In the genomic region with DNA sequence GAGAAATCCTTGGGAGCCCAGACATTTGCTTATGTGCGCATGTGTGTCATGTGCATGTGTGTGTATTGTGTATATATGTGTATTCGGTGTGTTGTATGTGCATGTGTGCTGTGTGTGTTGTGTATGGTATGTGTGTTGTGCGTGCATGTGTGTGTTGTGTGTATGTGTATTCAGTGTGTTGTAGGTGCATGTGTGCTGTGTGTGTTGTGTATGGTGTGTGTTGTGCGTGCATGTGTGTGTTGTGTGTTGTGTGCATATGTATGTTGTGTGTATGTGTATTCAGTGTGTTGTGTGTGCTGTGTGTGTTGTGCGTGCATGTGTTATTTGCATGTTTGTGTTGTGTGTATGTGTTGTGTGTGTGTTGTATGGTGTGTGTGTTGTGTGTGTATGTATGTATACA, we compare ENCODE assay signal across 27 cellular contexts.
"Had no signal": no experiment of that assay in that cellular context is flagged by ENCODE, and none has a peak within 500 bp of the region (broad histone marks: within the 10 kb centered on the region; RNA-seq: fewer than 3 reads in every experiment).

No MANE protein-coding gene starts in this region.

- H3K27me3 Mint-ChIP-seq: activated naive CD8-positive, alpha-beta T cell treated with anti-CD3 and anti-CD28 coated beads, Interleukin-2, amount 10 ng/mL, durations not matched to agents 7 days and 5 days; stimulated activated naive CD8-positive, alpha-beta T cell treated with anti-CD3 and anti-CD28 coated beads, Interleukin-15, amount 100 ng/mL, for 72 hours had no signal

- H3K27ac Mint-ChIP-seq: activated CD4-positive, alpha-beta memory T cell treated with anti-CD3 and anti-CD28 coated beads for 36 hours; activated CD8-positive, alpha-beta memory T cell treated with anti-CD3 and anti-CD28 coated beads, Interleukin-2, amount 10 ng/mL, durations not matched to agents 7 days and 5 days; activated naive CD8-positive, alpha-beta T cell treated with anti-CD3 and anti-CD28 coated beads, Interleukin-2, amount 10 ng/mL, durations not matched to agents 7 days and 5 days; nephron progenitor cell had no signal

- H3K27me3 ChIP-seq: brain microvascular endothelial cell, gastroesophageal sphincter, heart left ventricle, suprapubic skin, transverse colon had no signal

- FAIRE-seq: endometrium, kidney, small intestine, TTC549 had no signal

- H3K4me1 ChIP-seq: prostate gland had no signal

- H3K27ac ChIP-seq: brain microvascular endothelial cell, coronary artery, gastroesophageal sphincter, prostate gland, suprapubic skin, transverse colon had no signal

- H3K9me3 Mint-ChIP-seq: activated CD4-positive, alpha-beta memory T cell treated with anti-CD3 and anti-CD28 coated beads for 36 hours; activated naive CD8-positive, alpha-beta T cell treated with anti-CD3 and anti-CD28 coated beads, Interleukin-2, amount 10 ng/mL, durations not matched to agents 7 days and 5 days; central memory CD8-positive, alpha-beta T cell; nephron progenitor cell; stimulated activated naive CD8-positive, alpha-beta T cell treated with anti-CD3 and anti-CD28 coated beads, Interleukin-15, amount 100 ng/mL, for 72 hours had no signal

- H3K4me1 Mint-ChIP-seq: activated CD8-positive, alpha-beta memory T cell treated with anti-CD3 and anti-CD28 coated beads, Interleukin-2, amount 10 ng/mL, durations not matched to agents 7 days and 5 days; activated naive CD8-positive, alpha-beta T cell treated with anti-CD3 and anti-CD28 coated beads, Interleukin-2, amount 10 ng/mL, durations not matched to agents 7 days and 5 days; central memory CD8-positive, alpha-beta T cell; stimulated activated naive CD8-positive, alpha-beta T cell treated with anti-CD3 and anti-CD28 coated beads, Interleukin-15, amount 100 ng/mL, for 72 hours had no signal

- H3K9me3 ChIP-seq: gastroesophageal sphincter, heart left ventricle, prostate gland, suprapubic skin, transverse colon had no signal

- H3K4me3 Mint-ChIP-seq: activated CD4-positive, alpha-beta memory T cell treated with anti-CD3 and anti-CD28 coated beads for 36 hours; activated CD8-positive, alpha-beta memory T cell treated with anti-CD3 and anti-CD28 coated beads, Interleukin-2, amount 10 ng/mL, durations not matched to agents 7 days and 5 days; activated naive CD8-positive, alpha-beta T cell treated with anti-CD3 and anti-CD28 coated beads, Interleukin-2, amount 10 ng/mL, durations not matched to agents 7 days and 5 days; central memory CD8-positive, alpha-beta T cell; nephron progenitor cell; stimulated activated naive CD8-positive, alpha-beta T cell treated with anti-CD3 and anti-CD28 coated beads, Interleukin-15, amount 100 ng/mL, for 72 hours had no signal

- H3K36me3 ChIP-seq: brain microvascular endothelial cell, gastroesophageal sphincter, heart left ventricle, prostate gland, suprapubic skin, transverse colon had no signal

- H3K4me3 ChIP-seq: coronary artery, gastroesophageal sphincter, heart left ventricle, lung, prostate gland, suprapubic skin, transverse colon had no signal

- DNase-seq: activated CD4-positive, alpha-beta memory T cell treated with anti-CD3 and anti-CD28 coated beads for 36 hours; activated CD4-positive, alpha-beta T cell treated with anti-CD3 and anti-CD28 coated beads for 4 hours; activated CD8-positive, alpha-beta memory T cell treated with anti-CD3 and anti-CD28 coated beads, Interleukin-2, amount 10 ng/mL, durations not matched to agents 7 days and 5 days; activated naive CD4-positive, alpha-beta T cell treated with Interleukin-2 at 50 U/mL for 16 hours; activated naive CD8-positive, alpha-beta T cell treated with anti-CD3 and anti-CD28 coated beads, Interleukin-2, amount 10 ng/mL, durations not matched to agents 7 days and 5 days; anterior cingulate cortex; brain microvascular endothelial cell; kidney; midbrain; nephron progenitor cell; right cardiac atrium; small intestine; stimulated activated CD4-positive, alpha-beta T cell treated with anti-CD3 and anti-CD28 coated beads, Interleukin-15, amount 100 ng/mL, for 24 hours; stimulated activated CD4-positive, alpha-beta T cell treated with anti-CD3 and anti-CD28 coated beads, Interleukin-4, amount 100 ng/mL, for 1 hour; stimulated activated naive CD8-positive, alpha-beta T cell treated with anti-CD3 and anti-CD28 coated beads, Interleukin-15, amount 100 ng/mL, for 72 hours; transverse colon had no signal

- H3K36me3 Mint-ChIP-seq: activated CD4-positive, alpha-beta memory T cell treated with anti-CD3 and anti-CD28 coated beads for 36 hours; activated CD8-positive, alpha-beta memory T cell treated with anti-CD3 and anti-CD28 coated beads, Interleukin-2, amount 10 ng/mL, durations not matched to agents 7 days and 5 days; activated naive CD8-positive, alpha-beta T cell treated with anti-CD3 and anti-CD28 coated beads, Interleukin-2, amount 10 ng/mL, durations not matched to agents 7 days and 5 days had no signal

- ATAC-seq: activated CD8-positive, alpha-beta memory T cell treated with anti-CD3 and anti-CD28 coated beads, Interleukin-2, amount 10 ng/mL, durations not matched to agents 7 days and 5 days; esophagus mucosa; gastroesophageal sphincter; heart left ventricle; left lobe of liver; stimulated activated naive CD8-positive, alpha-beta T cell treated with anti-CD3 and anti-CD28 coated beads, Interleukin-15, amount 100 ng/mL, for 72 hours had no signal
